10 cellular contexts compared by ENCODE assay signal in genomic region chr4:76670631-76671030, GRCh38.
"Had no signal": no experiment of that assay in that cellular context is flagged by ENCODE, and none has a peak within 500 bp of the region (broad histone marks: within the 10 kb centered on the region; RNA-seq: fewer than 3 reads in every experiment).

No MANE protein-coding gene starts in this region.

- H3K4me3 Mint-ChIP-seq: IgD-negative memory B cell had no signal

- H3K4me3 ChIP-seq: GM23248, HAP-1 had no signal

- FAIRE-seq: HepG2 had no signal

- H3K4me1 ChIP-seq: HAP-1 had no signal

- DNase-seq: GM23248, GOT3, H7, KBM-7 had no signal

- H3K36me3 ChIP-seq: HAP-1 had no signal

- H3K9me3 Mint-ChIP-seq: IgD-negative memory B cell had no signal

- H3K9me3 ChIP-seq: HAP-1 had no signal

- H3K27ac ChIP-seq: GM23248, HL-60, KMS-11 had no signal

- ATAC-seq: HCT116, HepG2 had no signal

- H3K36me3 Mint-ChIP-seq: IgD-negative memory B cell had no signal
